Comparison of ENCODE assay signal across 9 cellular contexts in the genomic region with DNA sequence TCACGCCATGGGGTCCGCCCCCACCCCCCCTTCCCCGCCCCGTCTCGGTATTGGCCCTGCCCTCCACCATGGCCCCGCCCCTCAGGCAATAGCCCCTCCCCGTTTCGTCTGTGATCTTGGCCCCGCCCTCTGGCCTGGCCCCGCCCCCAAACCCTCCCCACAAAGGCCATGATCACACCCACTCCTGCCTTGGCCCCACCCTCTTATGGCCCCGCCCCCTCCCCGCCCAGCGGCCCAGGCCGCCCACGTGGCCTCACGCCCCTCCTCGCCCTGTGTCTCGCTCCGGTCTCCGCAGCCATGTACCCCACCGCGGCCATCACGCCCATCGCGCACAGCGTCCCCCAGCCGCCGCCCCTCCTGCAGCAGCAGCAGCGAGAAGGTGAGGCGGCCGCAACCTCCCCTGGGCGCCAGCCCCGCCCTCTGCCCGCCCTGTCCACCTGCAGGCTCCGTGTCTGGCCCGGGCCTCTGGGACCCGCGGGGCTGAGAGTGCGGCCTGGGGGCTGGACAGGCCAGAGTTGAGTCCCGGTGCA.
DNase-seq lines count a peak whose midpoint lies in the region; ATAC-seq lines count a peak whose summit lies in the region.
"Had no signal": no experiment of that assay in that cellular context is flagged by ENCODE, and none has a peak within 500 bp of the region (broad histone marks: within the 10 kb centered on the region; RNA-seq: fewer than 3 reads in every experiment).

No MANE protein-coding gene starts in this region.

- no peaks in the 10 kb centered on the region for H3K36me3 Mint-ChIP-seq in activated CD8-positive, alpha-beta memory T cell treated with anti-CD3 and anti-CD28 coated beads, Interleukin-2, amount 10 ng/mL, durations not matched to agents 7 days and 5 days
- H3K36me3 Mint-ChIP-seq: activated naive CD4-positive, alpha-beta T cell treated with anti-CD3 and anti-CD28 coated beads, Interleukin-2, amount 50 U/mL, for 24 hours had no signal

- ATAC-seq in activated CD8-positive, alpha-beta memory T cell treated with anti-CD3 and anti-CD28 coated beads, Interleukin-2, amount 10 ng/mL, durations not matched to agents 7 days and 5 days = peak; percentile 3
- ATAC-seq in GM18867 (IDR thresholded peaks at IDR 0.05; ENCODE audit: unreplicated experiment) (no peak), HG03520 (IDR thresholded peaks at IDR 0.05; ENCODE audit: unreplicated experiment) (no peak)

- CTCF ChIA-PET in activated CD8-positive, alpha-beta memory T cell treated with anti-CD3 and anti-CD28 coated beads, Interleukin-2, amount 10 ng/mL, durations not matched to agents 7 days and 5 days (lab: Charles Lee) = interaction anchor here (2.4 kb wide), 2 partner anchors 10 to 17 kb away, joined by 5 to 12 read pairs; no protein-coding TSS in a partner anchor

- no peaks in the 10 kb centered on the region for H3K9me3 Mint-ChIP-seq in activated CD8-positive, alpha-beta memory T cell treated with anti-CD3 and anti-CD28 coated beads, Interleukin-2, amount 10 ng/mL, durations not matched to agents 7 days and 5 days (ENCODE audit: low read depth)
- H3K9me3 Mint-ChIP-seq: activated naive CD4-positive, alpha-beta T cell treated with anti-CD3 and anti-CD28 coated beads, Interleukin-2, amount 50 U/mL, for 24 hours had no signal

- peak; percentile 71 for DNase-seq in HK-2 (ENCODE audit: unreplicated experiment)
- DNase-seq in activated CD8-positive, alpha-beta memory T cell treated with anti-CD3 and anti-CD28 coated beads, Interleukin-2, amount 10 ng/mL, durations not matched to agents 7 days and 5 days = no peak
- peak; percentile 50 for DNase-seq in hepatic stellate cell (ENCODE audit: low spot score)
- peak; percentile 20 for DNase-seq in stimulated activated CD8-positive, alpha-beta memory T cell treated with anti-CD3 and anti-CD28 coated beads, Interleukin-15, amount 100 ng/mL, for 1 hour (ENCODE audit: low read depth)
- DNase-seq in A172 (ENCODE audit: low spot score) = no peak
- DNase-seq in COR-L47 (lab: John Stamatoyannopoulos, UW) = no peak

- peaks cover 15% of the 10 kb centered on the region for H3K27me3 Mint-ChIP-seq in activated CD8-positive, alpha-beta memory T cell treated with anti-CD3 and anti-CD28 coated beads, Interleukin-2, amount 10 ng/mL, durations not matched to agents 7 days and 5 days

- no peak overlapping the region for H3K4me3 Mint-ChIP-seq in activated CD8-positive, alpha-beta memory T cell treated with anti-CD3 and anti-CD28 coated beads, Interleukin-2, amount 10 ng/mL, durations not matched to agents 7 days and 5 days

- H3K27ac Mint-ChIP-seq in activated CD8-positive, alpha-beta memory T cell treated with anti-CD3 and anti-CD28 coated beads, Interleukin-2, amount 10 ng/mL, durations not matched to agents 7 days and 5 days = no peak overlapping the region
- H3K27ac Mint-ChIP-seq: activated naive CD4-positive, alpha-beta T cell treated with anti-CD3 and anti-CD28 coated beads, Interleukin-2, amount 50 U/mL, for 24 hours had no signal

- peaks cover 9% of the 10 kb centered on the region for H3K4me1 Mint-ChIP-seq in activated CD8-positive, alpha-beta memory T cell treated with anti-CD3 and anti-CD28 coated beads, Interleukin-2, amount 10 ng/mL, durations not matched to agents 7 days and 5 days

Comparison
In these comparisons a context has a peak if more than half of its experiments do, and no peak if none do; other contexts are left out.
1. DNase-seq: peak in HK-2 (single experiment), hepatic stellate cell (single experiment) and stimulated activated CD8-positive, alpha-beta memory T cell treated with anti-CD3 and anti-CD28 coated beads, Interleukin-15, amount 100 ng/mL, for 1 hour (single experiment); none in activated CD8-positive, alpha-beta memory T cell treated with anti-CD3 and anti-CD28 coated beads, Interleukin-2, amount 10 ng/mL, durations not matched to agents 7 days and 5 days (single experiment), A172 (single experiment) and COR-L47 (single experiment).